Comparison of ENCODE assay signal across 18 cellular contexts in the genomic region with DNA sequence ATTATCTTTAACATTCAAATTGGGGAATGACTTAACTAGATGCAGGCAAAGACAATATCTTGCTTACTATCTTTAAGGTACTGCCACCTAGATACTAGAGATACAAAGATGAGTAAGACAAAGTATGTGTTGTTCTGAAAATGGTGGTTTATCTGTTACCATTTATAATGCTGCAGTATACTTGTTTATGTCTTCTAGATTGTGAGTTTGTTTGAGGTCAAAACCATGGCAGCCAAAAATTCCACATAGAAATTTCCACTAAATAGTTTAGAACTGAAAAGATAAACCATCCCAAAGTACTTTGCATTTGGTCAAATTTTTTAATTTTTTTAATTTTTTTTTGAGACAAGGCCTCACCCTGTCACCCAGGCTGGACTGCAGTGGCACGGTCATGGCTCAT.
DNase-seq lines count a peak whose midpoint lies in the region; ATAC-seq and TF ChIP-seq lines count a peak whose summit lies in the region.
"Had no signal": no experiment of that assay in that cellular context is flagged by ENCODE, and none has a peak within 500 bp of the region (broad histone marks: within the 10 kb centered on the region; RNA-seq: fewer than 3 reads in every experiment).

No MANE protein-coding gene starts in this region.

- 0 out of 2 replicates have a peak, but pooled peaks cover 3% of the 10 kb centered on the region for H3K9me3 Mint-ChIP-seq in WTC11
- H3K9me3 Mint-ChIP-seq: HFFc6, IgD-negative memory B cell had no signal

- no peaks in the 10 kb centered on the region for H3K9me3 ChIP-seq in HUES6 (ENCODE audit: control insufficient read depth, insufficient read depth, low read depth, low read length)
- H3K9me3 ChIP-seq in iPS-20b (ENCODE audit: insufficient read depth, low read depth, low read length): no peaks in the 10 kb centered on the region

- H3K27ac Mint-ChIP-seq in WTC11: peak overlapping the region; percentile 58
- H3K27ac Mint-ChIP-seq: CD4-positive, CD25-positive, alpha-beta regulatory T cell; HFFc6; IgD-negative memory B cell had no signal

- H3K4me1 ChIP-seq in HUES6 (ENCODE audit: control insufficient read depth, insufficient read depth, low read length): peaks cover 72% of the 10 kb centered on the region
- peaks cover 62% of the 10 kb centered on the region for H3K4me1 ChIP-seq in iPS-20b (ENCODE audit: insufficient read depth, low read length)

- H3K27me3 Mint-ChIP-seq in WTC11 (ENCODE audit: low read depth): no peaks in the 10 kb centered on the region
- H3K27me3 Mint-ChIP-seq: IgD-negative memory B cell had no signal

- H3K36me3 Mint-ChIP-seq in WTC11: peaks cover 7% of the 10 kb centered on the region; the same call in 1 of the 2 replicates
- H3K36me3 Mint-ChIP-seq: CD4-positive, CD25-positive, alpha-beta regulatory T cell; IgD-negative memory B cell had no signal

- no peak overlapping the region for H3K4me3 Mint-ChIP-seq in WTC11
- H3K4me3 Mint-ChIP-seq: CD4-positive, CD25-positive, alpha-beta regulatory T cell; HFFc6; IgD-negative memory B cell had no signal

- CTCF ChIA-PET in WTC11 (lab: Charles Lee): no interaction called here

- 0 out of 2 replicates have a peak overlapping the region, but pooled peaks have one; percentile 4 for H3K27ac ChIP-seq in HUES6 (ENCODE audit: low read depth, low read length)
- peak overlapping the region; percentile 0 for H3K27ac ChIP-seq in iPS-20b (ENCODE audit: low read length)
- H3K27ac ChIP-seq: BLaER1 treated with 17β-estradiol and CSF1 and Interleukin-3, amounts not matched to agents 10 nM and 100 nM; KMS-11 had no signal

- no peak for ATAC-seq in WTC11
- ATAC-seq in HG03097 (IDR thresholded peaks at IDR 0.05; ENCODE audit: low FRiP score, unreplicated experiment): no peak
- ATAC-seq in HG02759 (IDR thresholded peaks at IDR 0.05; ENCODE audit: unreplicated experiment): no peak
- ATAC-seq: GM12878 had no signal

- H3K27me3 ChIP-seq in HUES6 (ENCODE audit: control insufficient read depth, insufficient read depth, low read length): no peaks in the 10 kb centered on the region
- no peaks in the 10 kb centered on the region for H3K27me3 ChIP-seq in iPS-20b (ENCODE audit: insufficient read depth, low read length)
- H3K27me3 ChIP-seq: BLaER1 treated with 17β-estradiol and CSF1 and Interleukin-3, amounts not matched to agents 10 nM and 100 nM had no signal

- H3K4me3 ChIP-seq in HUES6 (ENCODE audit: low read depth, low read length) (no peak overlapping the region), iPS-20b (ENCODE audit: low read length) (no peak overlapping the region)
- H3K4me3 ChIP-seq: BLaER1 treated with 17β-estradiol and CSF1 and Interleukin-3, amounts not matched to agents 10 nM and 100 nM; GM12878 had no signal

- H3K36me3 ChIP-seq in HUES6 (ENCODE audit: control insufficient read depth, insufficient read depth, low read length): no peaks in the 10 kb centered on the region
- no peaks in the 10 kb centered on the region for H3K36me3 ChIP-seq in iPS-20b (ENCODE audit: insufficient read depth, low read depth, low read length)
- H3K36me3 ChIP-seq: BLaER1 treated with 17β-estradiol and CSF1 and Interleukin-3, amounts not matched to agents 10 nM and 100 nM had no signal

- peaks cover 77% of the 10 kb centered on the region for H3K4me1 Mint-ChIP-seq in WTC11
- H3K4me1 Mint-ChIP-seq: CD4-positive, CD25-positive, alpha-beta regulatory T cell; IgD-negative memory B cell had no signal

- no peak for DNase-seq in WTC11 (ENCODE audit: low spot score)
- no peak for DNase-seq in NCI-H2196 (lab: John Stamatoyannopoulos, UW; ENCODE audit: unreplicated experiment)
- no peak for DNase-seq in activated CD4-positive, CD25-positive, alpha-beta regulatory T cell (lab: John Stamatoyannopoulos, UW)
- DNase-seq: ACHN; Calu3; CD4-positive, CD25-positive, alpha-beta regulatory T cell; DMS79; GOT3; HCEC 1CT; HFFc6 had no signal

- no peak for TF ChIP-seq CTCF in WTC11 (IDR thresholded peaks at IDR 0.05)

- POLR2A ChIA-PET in WTC11 (lab: Charles Lee): interaction anchor here (2.9 kb wide), 1 partner anchor 151 kb away, joined by 17 read pairs; the partner anchor contains the start of gene SOX4

- no peak overlapping the region for H3K9ac ChIP-seq in HUES6 (ENCODE audit: low read length)
- no peak overlapping the region for H3K9ac ChIP-seq in iPS-20b (ENCODE audit: low read depth, low read length)
- H3K9ac ChIP-seq: BLaER1 treated with 17β-estradiol and CSF1 and Interleukin-3, amounts not matched to agents 10 nM and 100 nM; KMS-11 had no signal

TF ChIP-seq in WTC11, 78 proteins besides CTCF, POLR2A, EP300 and RAD21:
- TF ChIP-seq ARID4B (CRISPR knock-in tag; IDR thresholded peaks at IDR 0.05; ENCODE audit: borderline replicate concordance) (no peak), ERG (CRISPR knock-in tag; IDR thresholded peaks at IDR 0.05) (no peak), ZNF671 (CRISPR knock-in tag; IDR thresholded peaks at IDR 0.05) (no peak), CREM (CRISPR knock-in tag; IDR thresholded peaks at IDR 0.05) (no peak), JUN (CRISPR knock-in tag; IDR thresholded peaks at IDR 0.05) (no peak), ETV6 (CRISPR knock-in tag; IDR thresholded peaks at IDR 0.05) (no peak), NR1H2 (CRISPR knock-in tag; IDR thresholded peaks at IDR 0.05) (no peak), PRRX2 (CRISPR knock-in tag; IDR thresholded peaks at IDR 0.05) (no peak), ZNF317 (CRISPR knock-in tag; IDR thresholded peaks at IDR 0.05; ENCODE audit: borderline replicate concordance, low read depth) (no peak)
